Comparison of ENCODE assay signal across 13 cellular contexts in genomic region chr3:124650798-124651197, GRCh38.
A peak's percentile ranks its signal among the peaks of the same experiment; 100 is the strongest.
DNase-seq lines count a peak whose midpoint lies in the region; ATAC-seq and TF ChIP-seq lines count a peak whose summit lies in the region.
"Had no signal": no experiment of that assay in that cellular context is flagged by ENCODE, and none has a peak within 500 bp of the region (broad histone marks: within the 10 kb centered on the region; RNA-seq: fewer than 3 reads in every experiment).

No MANE protein-coding gene starts in this region.

- no peaks in the 10 kb centered on the region for H3K9me3 ChIP-seq in PC-9 (ENCODE audit: insufficient read depth, low read depth)

- H4K20me1 ChIP-seq in PC-9 (ENCODE audit: insufficient read depth) = no peaks in the 10 kb centered on the region

- no peak overlapping the region for H3K4me2 ChIP-seq in PC-9

- no peak for TF ChIP-seq CTCF in PC-9 (conservative IDR thresholded peaks at IDR 0.05)

- ATAC-seq in activated CD4-positive, CD25-positive, alpha-beta regulatory T cell treated with anti-CD3 and anti-CD28 coated beads, Interleukin-2, amount 50 U/mL, for 24 hours = peak; percentile 38 to 49
- ATAC-seq in GM21619 (IDR thresholded peaks at IDR 0.05; ENCODE audit: unreplicated experiment) (peak; percentile 69), HG03571 (IDR thresholded peaks at IDR 0.05; ENCODE audit: unreplicated experiment) (peak; percentile 53)
- peak; percentile 66 to 78 for ATAC-seq in natural killer cell treated with Interleukin-12 subunit alpha and Interleukin-12 subunit beta and Interleukin-15 and Interleukin-18, amount 100 ng/mL, for 72 hours

- no peaks in the 10 kb centered on the region for H3F3A ChIP-seq in PC-9 (ENCODE audit: insufficient read depth, low read depth)

- H3K9me2 ChIP-seq in PC-9 (ENCODE audit: insufficient read depth) = no peaks in the 10 kb centered on the region

- DNase-seq in activated CD4-positive, CD25-positive, alpha-beta regulatory T cell treated with anti-CD3 and anti-CD28 coated beads, Interleukin-2, amount 50 U/mL, for 72 hours = no peak
- no peak for DNase-seq in natural killer cell treated with Interleukin-12 subunit alpha and Interleukin-12 subunit beta and Interleukin-15 and Interleukin-18, amount 100 ng/mL, for 72 hours (ENCODE audit: low spot score)
- DNase-seq in hypothalamus (lab: John Stamatoyannopoulos, UW) = no peak
- DNase-seq in PC-9 = no peak
- DNase-seq in NCI-H1105 treated with DMSO at 0.1 percent for 48 hours (lab: John Stamatoyannopoulos, UW) = no peak
- DNase-seq: 8988T; activated naive CD4-positive, alpha-beta T cell treated with anti-CD3 and anti-CD28 coated beads, Interleukin-2, amount 50 U/mL, for 16 hours; NCI-H526; stimulated activated CD4-positive, alpha-beta T cell treated with anti-CD3 and anti-CD28 coated beads, Interleukin-4, amount 100 ng/mL, for 1 hour had no signal

- POLR2A ChIA-PET in PC-9 (lab: Charles Lee; ENCODE audit: unreplicated experiment) = no interaction called here

- H3K27me3 Mint-ChIP-seq in natural killer cell treated with Interleukin-12 subunit alpha and Interleukin-12 subunit beta and Interleukin-15 and Interleukin-18, amount 100 ng/mL, for 72 hours = peaks cover 8 to 12% of the 10 kb centered on the region in 2 donors

- H3K36me3 Mint-ChIP-seq in natural killer cell treated with Interleukin-12 subunit alpha and Interleukin-12 subunit beta and Interleukin-15 and Interleukin-18, amount 100 ng/mL, for 72 hours = no peaks in the 10 kb centered on the region

- H3K4me1 ChIP-seq in PC-9 (replicated peaks; ENCODE audit: insufficient read depth) = no peaks in the 10 kb centered on the region

- H3K79me2 ChIP-seq in PC-9 (ENCODE audit: low read depth) = no peaks in the 10 kb centered on the region

- H2AFZ ChIP-seq in PC-9 = no peak overlapping the region

- H3K27ac ChIP-seq in PC-9 = no peak overlapping the region

- H3K27ac Mint-ChIP-seq in natural killer cell treated with Interleukin-12 subunit alpha and Interleukin-12 subunit beta and Interleukin-15 and Interleukin-18, amount 100 ng/mL, for 72 hours = peak overlapping the region; percentile 41 to 59
- H3K27ac Mint-ChIP-seq: T-helper 1 cell treated with Interleukin-12 subunit alpha and Interleukin-12 subunit beta and Interleukin-4 antibody, amounts not matched to agents 30 μg/mL and 1 μg/mL, for 36 hours had no signal

- H3K4me3 Mint-ChIP-seq in natural killer cell treated with Interleukin-12 subunit alpha and Interleukin-12 subunit beta and Interleukin-15 and Interleukin-18, amount 100 ng/mL, for 72 hours = peak overlapping the region; percentile 40
- H3K4me3 Mint-ChIP-seq: T-helper 1 cell treated with Interleukin-12 subunit alpha and Interleukin-12 subunit beta and Interleukin-4 antibody, amounts not matched to agents 30 μg/mL and 1 μg/mL, for 36 hours had no signal

- CTCF ChIA-PET in PC-9 (lab: Charles Lee) = no interaction called here

- peaks cover 34% of the 10 kb centered on the region in 2 donors for H3K4me1 Mint-ChIP-seq in natural killer cell treated with Interleukin-12 subunit alpha and Interleukin-12 subunit beta and Interleukin-15 and Interleukin-18, amount 100 ng/mL, for 72 hours (ENCODE audit: low read depth in 2 of 2)

- no peaks in the 10 kb centered on the region for H3K9me3 Mint-ChIP-seq in natural killer cell treated with Interleukin-12 subunit alpha and Interleukin-12 subunit beta and Interleukin-15 and Interleukin-18, amount 100 ng/mL, for 72 hours
- H3K9me3 Mint-ChIP-seq: T-helper 1 cell treated with Interleukin-12 subunit alpha and Interleukin-12 subunit beta and Interleukin-4 antibody, amounts not matched to agents 30 μg/mL and 1 μg/mL, for 36 hours had no signal

- BruUV-seq in PC-9 (replicated peaks; lab: Mats Ljungman, UMichigan) = no TSS peak

- no peaks in the 10 kb centered on the region for H3K36me3 ChIP-seq in PC-9 (ENCODE audit: low read depth)

- no peak overlapping the region for H3K4me3 ChIP-seq in PC-9

- no peaks in the 10 kb centered on the region for H3K27me3 ChIP-seq in PC-9 (ENCODE audit: insufficient read depth, low read depth)

- intact Hi-C loops in PC-9 (cut with micrococcal nuclease; ENCODE audit: unreplicated experiment) = no loop called here
